8 cellular contexts compared by ENCODE assay signal in genomic region chr6:70369332-70369950, GRCh38. TPM values are rescaled to one million over a fixed set of nuclear protein-coding genes. Genes with fewer than 3 reads are reported as not detected.
DNase-seq lines count a peak whose midpoint lies in the region; ATAC-seq and TF ChIP-seq lines count a peak whose summit lies in the region.

No MANE protein-coding gene starts in this region.

- peaks cover 32% of the 10 kb centered on the region for H3K27me3 ChIP-seq in brain microvascular endothelial cell (replicated peaks)

- H3K27ac ChIP-seq in brain microvascular endothelial cell = no peak overlapping the region

- in situ Hi-C loops in brain microvascular endothelial cell (cut with HindIII; ENCODE audit: low pct_ligation_motif_present, low sequenced_read_pairs) = no loop called here

- intact Hi-C loops in Right ventricle myocardium inferior (cut with DNase I) (loop anchor here (1.0 to 2.0 kb wide), 2 partner anchors 59 to 149 kb away; no protein-coding TSS in a partner anchor), cardiac septum (cut with DNase I) (loop anchor here (2.0 to 5.0 kb wide), 2 partner anchors 61 to 147 kb away; no protein-coding TSS in a partner anchor)

- H3K4me3 ChIP-seq in brain microvascular endothelial cell (ENCODE audit: low read depth, low read length) = no peak overlapping the region

- DNase-seq in Right ventricle myocardium inferior (ENCODE audit: missing footprints) (peak; percentile 64), cardiac septum (ENCODE audit: low spot score) (no peak), NCI-H2029 treated with DMSO at 0.1 percent for 48 hours (lab: John Stamatoyannopoulos, UW) (peak; percentile 50), UCSD-AML1 (lab: John Stamatoyannopoulos, UW; ENCODE audit: unreplicated experiment) (peak; percentile 46), brain microvascular endothelial cell (peak; percentile 61), inferior parietal cortex (ENCODE audit: extremely low spot score) (peak; percentile 83)
- DNase-seq in stimulated activated CD4-positive, alpha-beta T cell treated with anti-CD3 and anti-CD28 coated beads, Interleukin-15, amount 100 ng/mL, for 48 hours (ENCODE audit: low read depth in 2 of 2) = peak; percentile 18 to 60

- no peaks in the 10 kb centered on the region for H3K36me3 ChIP-seq in brain microvascular endothelial cell (replicated peaks)

- peak; percentile 98 for TF ChIP-seq CTCF in brain microvascular endothelial cell (IDR thresholded peaks at IDR 0.05; ENCODE audit: low read depth, low read length, missing control alignments)

- ATAC-seq in Right ventricle myocardium inferior (peak; percentile 60), HG02840 (IDR thresholded peaks at IDR 0.05; ENCODE audit: low FRiP score, unreplicated experiment) (peak; percentile 66)

RNA-seq across cellular contexts. Expression of gene FAM135A, which starts 43.9 kb away (rescaled TPM):
- total RNA-seq in Right ventricle myocardium inferior (11.4 TPM), cardiac septum (14.2 TPM)
